Comparison of ENCODE assay signal across 24 cellular contexts in genomic region chr9:95190413-95190812, GRCh38.
DNase-seq lines count a peak whose midpoint lies in the region; ATAC-seq, FAIRE-seq and TF ChIP-seq lines count a peak whose summit lies in the region.
"Had no signal": no experiment of that assay in that cellular context is flagged by ENCODE, and none has a peak within 500 bp of the region (broad histone marks: within the 10 kb centered on the region; RNA-seq: fewer than 3 reads in every experiment).

No MANE protein-coding gene starts in this region.

- no peaks in the 10 kb centered on the region for H3K9me1 ChIP-seq in keratinocyte (ENCODE audit: control insufficient read depth, extremely low read depth, insufficient read depth, low read length)

- no peaks in the 10 kb centered on the region for H3K36me3 ChIP-seq in keratinocyte (ENCODE audit: control insufficient read depth in 2 of 2, extremely low read depth in 1 of 2, insufficient read depth in 2 of 2, low read length in 2 of 2)
- H3K36me3 ChIP-seq in colonic mucosa = no peaks in the 10 kb centered on the region
- H3K36me3 ChIP-seq: vagina had no signal

- no peaks in the 10 kb centered on the region for H3K9me3 Mint-ChIP-seq in activated CD4-positive, alpha-beta T cell treated with anti-CD3 and anti-CD28 coated beads, Interleukin-2, amount 10 ng/mL, durations not matched to agents 7 days and 5 days
- peaks cover 9% of the 10 kb centered on the region for H3K9me3 Mint-ChIP-seq in activated T-helper 1 cell treated with anti-CD3 and anti-CD28 coated beads, Interleukin-12 subunit alpha, Interleukin-12 subunit beta, Interleukin-2, Interleukin-4 antibody, amounts not matched to agents 30 ng/mL and 10 ng/mL and 1 ng/mL, durations not matched to agents 14 hours and 24 hours and 36 hours
- H3K9me3 Mint-ChIP-seq in stimulated activated effector memory CD8-positive, alpha-beta T cell treated with anti-CD3 and anti-CD28 coated beads, Interleukin-12 subunit alpha, Interleukin-12 subunit beta, amount 100 ng/mL, for 72 hours = no peaks in the 10 kb centered on the region
- H3K9me3 Mint-ChIP-seq: GM23338 had no signal

- POLR2A ChIA-PET in activated CD4-positive, alpha-beta T cell treated with anti-CD3 and anti-CD28 coated beads, Interleukin-2, amount 10 ng/mL, durations not matched to agents 7 days and 5 days (lab: Charles Lee) = interaction anchor here (0.7 kb wide), 1 partner anchor 63 kb away, joined by 7 read pairs; no protein-coding TSS in a partner anchor

- H3K27me3 Mint-ChIP-seq in activated CD4-positive, alpha-beta T cell treated with anti-CD3 and anti-CD28 coated beads, Interleukin-2, amount 10 ng/mL, durations not matched to agents 7 days and 5 days = no peaks in the 10 kb centered on the region
- H3K27me3 Mint-ChIP-seq in activated T-helper 1 cell treated with anti-CD3 and anti-CD28 coated beads, Interleukin-12 subunit alpha, Interleukin-12 subunit beta, Interleukin-2, Interleukin-4 antibody, amounts not matched to agents 30 ng/mL and 10 ng/mL and 1 ng/mL, durations not matched to agents 14 hours and 24 hours and 36 hours (ENCODE audit: insufficient read depth) = no peaks in the 10 kb centered on the region

- no peak overlapping the region for H3K27ac ChIP-seq in keratinocyte (ENCODE audit: control insufficient read depth, insufficient read depth, low read length)
- no peak overlapping the region for H3K27ac ChIP-seq in colonic mucosa
- H3K27ac ChIP-seq: A549 had no signal

- no peak for FAIRE-seq in keratinocyte (lab: Jason Lieb, UNC)
- FAIRE-seq: A549, small intestine had no signal

- peaks cover 49% of the 10 kb centered on the region for H3K4me1 Mint-ChIP-seq in activated CD4-positive, alpha-beta T cell treated with anti-CD3 and anti-CD28 coated beads, Interleukin-2, amount 10 ng/mL, durations not matched to agents 7 days and 5 days
- H3K4me1 Mint-ChIP-seq in activated T-helper 1 cell treated with anti-CD3 and anti-CD28 coated beads, Interleukin-12 subunit alpha, Interleukin-12 subunit beta, Interleukin-2, Interleukin-4 antibody, amounts not matched to agents 30 ng/mL and 10 ng/mL and 1 ng/mL, durations not matched to agents 14 hours and 24 hours and 36 hours (ENCODE audit: low read depth) = peaks cover 51% of the 10 kb centered on the region
- peaks cover 42% of the 10 kb centered on the region for H3K4me1 Mint-ChIP-seq in stimulated activated effector memory CD8-positive, alpha-beta T cell treated with anti-CD3 and anti-CD28 coated beads, Interleukin-12 subunit alpha, Interleukin-12 subunit beta, amount 100 ng/mL, for 72 hours

- H3K4me3 Mint-ChIP-seq in activated CD4-positive, alpha-beta T cell treated with anti-CD3 and anti-CD28 coated beads, Interleukin-2, amount 10 ng/mL, durations not matched to agents 7 days and 5 days = peak overlapping the region; percentile 56
- H3K4me3 Mint-ChIP-seq in activated T-helper 1 cell treated with anti-CD3 and anti-CD28 coated beads, Interleukin-12 subunit alpha, Interleukin-12 subunit beta, Interleukin-2, Interleukin-4 antibody, amounts not matched to agents 30 ng/mL and 10 ng/mL and 1 ng/mL, durations not matched to agents 14 hours and 24 hours and 36 hours = peak overlapping the region; percentile 67
- no peak overlapping the region for H3K4me3 Mint-ChIP-seq in stimulated activated effector memory CD8-positive, alpha-beta T cell treated with anti-CD3 and anti-CD28 coated beads, Interleukin-12 subunit alpha, Interleukin-12 subunit beta, amount 100 ng/mL, for 72 hours
- H3K4me3 Mint-ChIP-seq: GM23338 had no signal

- H3K27ac Mint-ChIP-seq in activated CD4-positive, alpha-beta T cell treated with anti-CD3 and anti-CD28 coated beads, Interleukin-2, amount 10 ng/mL, durations not matched to agents 7 days and 5 days = peak overlapping the region; percentile 87
- H3K27ac Mint-ChIP-seq in activated T-helper 1 cell treated with anti-CD3 and anti-CD28 coated beads, Interleukin-12 subunit alpha, Interleukin-12 subunit beta, Interleukin-2, Interleukin-4 antibody, amounts not matched to agents 30 ng/mL and 10 ng/mL and 1 ng/mL, durations not matched to agents 14 hours and 24 hours and 36 hours = peak overlapping the region; percentile 83
- peak overlapping the region; percentile 16 for H3K27ac Mint-ChIP-seq in stimulated activated effector memory CD8-positive, alpha-beta T cell treated with anti-CD3 and anti-CD28 coated beads, Interleukin-12 subunit alpha, Interleukin-12 subunit beta, amount 100 ng/mL, for 72 hours
- H3K27ac Mint-ChIP-seq: GM23338 had no signal

- H3K36me3 Mint-ChIP-seq in activated CD4-positive, alpha-beta T cell treated with anti-CD3 and anti-CD28 coated beads, Interleukin-2, amount 10 ng/mL, durations not matched to agents 7 days and 5 days (ENCODE audit: low read depth) = peaks cover 3% of the 10 kb centered on the region
- H3K36me3 Mint-ChIP-seq in activated T-helper 1 cell treated with anti-CD3 and anti-CD28 coated beads, Interleukin-12 subunit alpha, Interleukin-12 subunit beta, Interleukin-2, Interleukin-4 antibody, amounts not matched to agents 30 ng/mL and 10 ng/mL and 1 ng/mL, durations not matched to agents 14 hours and 24 hours and 36 hours (ENCODE audit: low read depth) = peaks cover 17% of the 10 kb centered on the region
- H3K36me3 Mint-ChIP-seq in stimulated activated effector memory CD8-positive, alpha-beta T cell treated with anti-CD3 and anti-CD28 coated beads, Interleukin-12 subunit alpha, Interleukin-12 subunit beta, amount 100 ng/mL, for 72 hours = no peaks in the 10 kb centered on the region

- no peak for TF ChIP-seq CTCF in keratinocyte (optimal IDR thresholded peaks at IDR 0.05 in 1 of 3, IDR thresholded peaks at IDR 0.05 in 1 of 3, conservative IDR thresholded peaks at IDR 0.05 in 1 of 3; ENCODE audit: extremely low read depth in 1 of 3, insufficient read depth in 2 of 3, low read length in 3 of 3)
- no peak for TF ChIP-seq CTCF in colonic mucosa (IDR thresholded peaks at IDR 0.05)

- intact Hi-C loops in activated T-helper 1 cell treated with anti-CD3 and anti-CD28 coated beads, Interleukin-12 subunit alpha, Interleukin-12 subunit beta, Interleukin-2, Interleukin-4 antibody, amounts not matched to agents 30 ng/mL and 10 ng/mL and 1 ng/mL, durations not matched to agents 14 hours and 24 hours and 36 hours (cut with micrococcal nuclease) = no loop called here
- intact Hi-C loops in colonic mucosa (cut with DNase I) = no loop called here

- H3K27me3 ChIP-seq in keratinocyte (ENCODE audit: control insufficient read depth, extremely low read depth, insufficient read depth, low read length) (no peaks in the 10 kb centered on the region), colonic mucosa (no peaks in the 10 kb centered on the region)
- H3K27me3 ChIP-seq: vagina had no signal

- H3K9me3 ChIP-seq in keratinocyte (ENCODE audit: control insufficient read depth, low read depth, low read length) = no peaks in the 10 kb centered on the region
- H3K9me3 ChIP-seq in colonic mucosa = no peaks in the 10 kb centered on the region
- H3K9me3 ChIP-seq: A549, vagina had no signal

- H2AFZ ChIP-seq in keratinocyte (ENCODE audit: control insufficient read depth, low read length) = no peak overlapping the region
- H2AFZ ChIP-seq: GM23338 had no signal

- DNase-seq in activated CD4-positive, alpha-beta T cell treated with anti-CD3 and anti-CD28 coated beads, Interleukin-2, amount 10 ng/mL, durations not matched to agents 7 days and 5 days = no peak
- no peak for DNase-seq in activated CD4-positive, alpha-beta T cell treated with anti-CD3 and anti-CD28 coated beads, Interleukin-2, amount 50 U/mL, for 48 hours
- DNase-seq in activated T-helper 1 cell treated with anti-CD3 and anti-CD28 coated beads, Interleukin-12 subunit alpha, Interleukin-12 subunit beta, Interleukin-2, Interleukin-4 antibody, amounts not matched to agents 30 ng/mL and 10 ng/mL and 1 ng/mL, durations not matched to agents 14 hours and 24 hours and 36 hours (ENCODE audit: low spot score) = no peak
- DNase-seq in keratinocyte (ENCODE audit: low read depth, low spot score) = no peak
- no peak for DNase-seq in stimulated activated effector memory CD8-positive, alpha-beta T cell treated with anti-CD3 and anti-CD28 coated beads, Interleukin-12 subunit alpha, Interleukin-12 subunit beta, amount 100 ng/mL, for 72 hours (ENCODE audit: low spot score in 2 of 2)
- no peak for DNase-seq in GM19238 (ENCODE audit: insufficient read length, low spot score)
- no peak for DNase-seq in NCI-H2107 (lab: John Stamatoyannopoulos, UW)
- DNase-seq in colonic mucosa = no peak
- DNase-seq: activated CD8-positive, alpha-beta memory T cell treated with anti-CD3 and anti-CD28 coated beads, Interleukin-2, amount 50 U/mL, for 48 hours; activated naive CD4-positive, alpha-beta T cell treated with anti-CD3 and anti-CD28 coated beads, Interleukin-2, amount 50 U/mL, for 16 hours; C1 segment of cervical spinal cord; cortex of kidney; hippocampal formation; islet precursor cell; NCI-H1105 treated with DMSO at 0.1 percent for 48 hours; SIG-M5; small intestine; stimulated activated CD4-positive, alpha-beta T cell treated with anti-CD3 and anti-CD28 coated beads, Interleukin-4, amount 100 ng/mL, for 4 hours; substantia nigra; T1000 had no signal

- H3K4me3 ChIP-seq in keratinocyte (ENCODE audit: control insufficient read depth in 2 of 3, extremely low read depth in 1 of 3, insufficient read depth in 2 of 3, low read depth in 1 of 3, low read length in 3 of 3) = no peak overlapping the region
- no peak overlapping the region for H3K4me3 ChIP-seq in colonic mucosa
- H3K4me3 ChIP-seq: A549, GM23338, vagina had no signal

- H3K4me2 ChIP-seq in keratinocyte (ENCODE audit: control insufficient read depth, extremely low read depth, insufficient read depth, low read depth, low read length) = peak overlapping the region; percentile 27
- H3K4me2 ChIP-seq: A549, GM23338 had no signal

- no peak for ATAC-seq in stimulated activated effector memory CD8-positive, alpha-beta T cell treated with anti-CD3 and anti-CD28 coated beads, Interleukin-12 subunit alpha, Interleukin-12 subunit beta, amount 100 ng/mL, for 72 hours
- ATAC-seq: A549; activated CD4-positive, CD25-positive, alpha-beta regulatory T cell treated with anti-CD3 and anti-CD28 coated beads, Interleukin-2, amount 50 U/mL, for 24 hours; GM23338 had no signal

- no peaks in the 10 kb centered on the region for H3K79me2 ChIP-seq in keratinocyte (ENCODE audit: control insufficient read depth, insufficient read depth, low read length)

- no peak overlapping the region for H3K9ac ChIP-seq in keratinocyte (ENCODE audit: control insufficient read depth, extremely low read depth, insufficient read depth, low read length)
- H3K9ac ChIP-seq in colonic mucosa (ENCODE audit: low read depth in 2 of 2, low read length in 2 of 2) = no peak overlapping the region

- dilution Hi-C loops in keratinocyte (cut with MboI; ENCODE audit: extremely low pct_ligation_motif_present, low sequenced_read_pairs) = no loop called here

- CTCF ChIA-PET in activated CD4-positive, alpha-beta T cell treated with anti-CD3 and anti-CD28 coated beads, Interleukin-2, amount 10 ng/mL, durations not matched to agents 7 days and 5 days (lab: Charles Lee) = interaction anchor here (1.1 to 1.8 kb wide), 2 partner anchors 11 to 22 kb away, joined by 5 to 7 read pairs; no protein-coding TSS in a partner anchor

- no peaks in the 10 kb centered on the region for H4K20me1 ChIP-seq in keratinocyte (ENCODE audit: control insufficient read depth, extremely low read depth, insufficient read depth, low read length)

- peaks cover 11% of the 10 kb centered on the region for H3K4me1 ChIP-seq in keratinocyte (ENCODE audit: control insufficient read depth, extremely low read depth, insufficient read depth, low read length)
- H3K4me1 ChIP-seq in colonic mucosa = no peaks in the 10 kb centered on the region
- H3K4me1 ChIP-seq: A549 had no signal

Comparison
In these comparisons a context has a peak if more than half of its experiments do, and no peak if none do; other contexts are left out.
1. H3K27ac Mint-ChIP-seq: peak in every context shown above with its lines; median percentile 87 in activated CD4-positive, alpha-beta T cell treated with anti-CD3 and anti-CD28 coated beads, Interleukin-2, amount 10 ng/mL, durations not matched to agents 7 days and 5 days; 83 in activated T-helper 1 cell treated with anti-CD3 and anti-CD28 coated beads, Interleukin-12 subunit alpha, Interleukin-12 subunit beta, Interleukin-2, Interleukin-4 antibody, amounts not matched to agents 30 ng/mL and 10 ng/mL and 1 ng/mL, durations not matched to agents 14 hours and 24 hours and 36 hours; 16 in stimulated activated effector memory CD8-positive, alpha-beta T cell treated with anti-CD3 and anti-CD28 coated beads, Interleukin-12 subunit alpha, Interleukin-12 subunit beta, amount 100 ng/mL, for 72 hours.